8 cellular contexts compared by ENCODE assay signal in the genomic region with DNA sequence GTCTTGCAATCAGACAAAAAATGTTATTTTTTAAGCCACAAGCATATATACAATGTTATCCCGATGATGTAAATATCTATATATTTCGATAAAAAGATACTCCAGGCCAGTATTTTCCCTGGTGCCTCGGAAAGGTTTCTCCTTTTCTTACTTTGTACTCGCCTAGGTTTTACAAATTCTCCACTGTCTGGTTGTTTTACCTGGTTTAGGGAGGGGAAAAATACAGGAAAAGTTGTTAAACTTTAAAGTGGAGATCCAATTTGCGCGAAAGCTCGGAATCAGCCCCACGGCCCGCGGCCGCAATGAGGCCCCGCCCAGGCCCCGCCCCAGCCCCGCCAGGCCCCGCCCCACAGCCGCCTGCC. TPM values are rescaled to one million over a fixed set of nuclear protein-coding genes. Genes with fewer than 3 reads are reported as not detected.
DNase-seq lines count a peak whose midpoint lies in the region; ATAC-seq and TF ChIP-seq lines count a peak whose summit lies in the region.

No MANE protein-coding gene starts in this region.

- peaks cover 2% of the 10 kb centered on the region for H3K27me3 Mint-ChIP-seq in Caco-2 (ENCODE audit: insufficient read depth, unreplicated experiment)
- no peaks in the 10 kb centered on the region for H3K27me3 Mint-ChIP-seq in osteocyte (ENCODE audit: unreplicated experiment)

- H3K4me3 ChIP-seq in Caco-2 (ENCODE audit: low read depth, low read length) (peak overlapping the region; percentile 52), epithelial cell of esophagus (ENCODE audit: low read length) (peak overlapping the region; percentile 64)

- no peaks in the 10 kb centered on the region for H3K27me3 ChIP-seq in Caco-2 (replicated peaks; ENCODE audit: control insufficient read depth, insufficient read depth, low read length)

- CTCF ChIA-PET in Caco-2 (lab: Charles Lee) = interaction anchor here (0.5 to 2.2 kb wide), 10 partner anchors 8 to 981 kb away, joined by 3 to 58 read pairs (median 3); no protein-coding TSS in a partner anchor

- no peaks in the 10 kb centered on the region for H3K36me3 ChIP-seq in Caco-2 (ENCODE audit: control insufficient read depth, insufficient read depth, low read length)

- DNase-seq in Caco-2 (no peak), epithelial cell of esophagus (ENCODE audit: low read depth) (no peak), osteocyte (ENCODE audit: extremely low spot score, unreplicated experiment) (no peak), UCSD-AML1 (lab: John Stamatoyannopoulos, UW; ENCODE audit: unreplicated experiment) (no peak), NOMO-1 treated with dmso at 0.1 percent for 144 hours (lab: John Stamatoyannopoulos, UW; ENCODE audit: unreplicated experiment) (no peak)

- no peaks in the 10 kb centered on the region for H3K4me1 Mint-ChIP-seq in Caco-2 (ENCODE audit: low read depth, unreplicated experiment)
- peaks cover 32% of the 10 kb centered on the region for H3K4me1 Mint-ChIP-seq in osteocyte (ENCODE audit: unreplicated experiment)

- no peak for TF ChIP-seq CTCF in Caco-2 (IDR thresholded peaks at IDR 0.05; ENCODE audit: insufficient read depth in 1 of 2, low read depth in 1 of 2, low read length in 1 of 2, severe bottlenecking in 1 of 2, unreplicated experiment in 1 of 2)
- no peak for TF ChIP-seq CTCF in epithelial cell of esophagus (IDR thresholded peaks at IDR 0.05; ENCODE audit: insufficient read depth, low read depth, low read length, missing control alignments)
- no peak for TF ChIP-seq CTCF in osteocyte (IDR thresholded peaks at IDR 0.05)

- intact Hi-C loops in Caco-2 (cut with micrococcal nuclease; ENCODE audit: unreplicated experiment) = no loop called here

- H3K27ac Mint-ChIP-seq in Caco-2 (ENCODE audit: unreplicated experiment) (no peak overlapping the region), osteocyte (ENCODE audit: unreplicated experiment) (peak overlapping the region; percentile 86)

- H3K9me3 Mint-ChIP-seq in Caco-2 (ENCODE audit: unreplicated experiment) = no peaks in the 10 kb centered on the region
- no peaks in the 10 kb centered on the region for H3K9me3 Mint-ChIP-seq in osteocyte (ENCODE audit: unreplicated experiment)

- H3K4me3 Mint-ChIP-seq in Caco-2 (ENCODE audit: unreplicated experiment) = peak overlapping the region; percentile 76
- peak overlapping the region; percentile 78 for H3K4me3 Mint-ChIP-seq in osteocyte (ENCODE audit: unreplicated experiment)

- no peak for ATAC-seq in GM21825 (IDR thresholded peaks at IDR 0.05; ENCODE audit: unreplicated experiment)
- ATAC-seq in GM18520 (IDR thresholded peaks at IDR 0.05; ENCODE audit: unreplicated experiment) = no peak

- H3K9me3 ChIP-seq in Caco-2 = no peaks in the 10 kb centered on the region

- peaks cover 6% of the 10 kb centered on the region; the same call in 1 of the 2 replicates for H3K4me1 ChIP-seq in Caco-2

- H3K36me3 Mint-ChIP-seq in Caco-2 (ENCODE audit: insufficient read depth, unreplicated experiment) = no peaks in the 10 kb centered on the region
- no peaks in the 10 kb centered on the region for H3K36me3 Mint-ChIP-seq in osteocyte (ENCODE audit: unreplicated experiment)

- BruUV-seq in Caco-2 (replicated peaks; lab: Mats Ljungman, UMichigan) = no TSS peak

- POLR2A ChIA-PET in Caco-2 (lab: Charles Lee) = interaction anchor here (0.6 to 3.5 kb wide), 5 partner anchors 16 to 790 kb away, joined by 3 to 36 read pairs (median 5); a partner anchor contains a TSS

TF ChIP-seq in PFSK-1, 5 proteins besides CTCF, POLR2A, EP300 and RAD21:
- TF ChIP-seq POLR2AphosphoS5 (IDR thresholded peaks at IDR 0.05; ENCODE audit: low read depth, low read length) (no peak; the same call in 1 of the 2 replicates), TAF1 (IDR thresholded peaks at IDR 0.05; ENCODE audit: borderline replicate concordance, insufficient read depth, low read length) (0 out of 2 replicates have a peak, but pooled peaks have one; percentile 9)
TF ChIP-seq in PFSK-1: peak in this region for 1.

RNA-seq across cellular contexts. Expression of a gene that starts 58.4 kb away (rescaled TPM):
- total RNA-seq in Caco-2 (2022) (0.57 and 0.77 TPM in 2 replicates), osteocyte (2.3 and 2.7 TPM in 2 replicates)
- not detected for polyA plus RNA-seq in PFSK-1 (2012; ENCODE audit: insufficient read length, low read depth)
